Comparison of ENCODE assay signal across 21 cellular contexts in genomic region chr2:181397331-181397730, GRCh38.
"Had no signal": no experiment of that assay in that cellular context is flagged by ENCODE, and none has a peak within 500 bp of the region (broad histone marks: within the 10 kb centered on the region; RNA-seq: fewer than 3 reads in every experiment).

No MANE protein-coding gene starts in this region.

- H3K27ac ChIP-seq: gastrocnemius medialis, ovary, psoas muscle, sigmoid colon, skin epidermis, thoracic aorta, tibial nerve, upper lobe of right lung, uterus had no signal

- H3K27me3 ChIP-seq: gastrocnemius medialis, ovary, sigmoid colon, tibial nerve, upper lobe of right lung, uterus had no signal

- DNase-seq: cortex of kidney; effector CD4-positive, alpha-beta T cell; gastrocnemius medialis; head of caudate nucleus; naive thymus-derived CD4-positive, alpha-beta T cell; nephron progenitor cell; nucleus accumbens; ovary; posterior cingulate gyrus; psoas muscle; right cardiac atrium; sigmoid colon; stimulated activated CD4-positive, alpha-beta T cell treated with anti-CD3 and anti-CD28 coated beads, Interleukin-15, amount 100 ng/mL, for 24 hours; stimulated activated CD4-positive, alpha-beta T cell treated with anti-CD3 and anti-CD28 coated beads, Interleukin-2, amount 100 ng/mL, for 48 hours; stimulated activated naive B cell treated with anti-CD40 and anti-IgM and Interleukin-4, amounts not matched to agents 10 μg/mL and 1 μg/mL and 100 μg/mL, for 72 hours; upper lobe of right lung; uterus had no signal

- H3K4me3 ChIP-seq: gastrocnemius medialis, lung, ovary, psoas muscle, sigmoid colon, skin epidermis, thoracic aorta, tibial nerve, upper lobe of right lung, uterus had no signal

- H3K4me1 ChIP-seq: gastrocnemius medialis, psoas muscle, upper lobe of right lung, uterus had no signal

- ATAC-seq: gastrocnemius medialis; naive thymus-derived CD4-positive, alpha-beta T cell; psoas muscle; right cardiac atrium; stimulated activated naive B cell treated with anti-CD40 and anti-IgM and Interleukin-4, amounts not matched to agents 10 μg/mL and 1 μg/mL and 100 μg/mL, for 72 hours; upper lobe of right lung had no signal

- H3K9me3 ChIP-seq: gastrocnemius medialis, ovary, psoas muscle, sigmoid colon, thoracic aorta, tibial nerve, upper lobe of right lung, uterus had no signal

- H3K36me3 ChIP-seq: gastrocnemius medialis, ovary, sigmoid colon, thoracic aorta, tibial nerve, upper lobe of right lung, uterus had no signal
